In the genomic region with DNA sequence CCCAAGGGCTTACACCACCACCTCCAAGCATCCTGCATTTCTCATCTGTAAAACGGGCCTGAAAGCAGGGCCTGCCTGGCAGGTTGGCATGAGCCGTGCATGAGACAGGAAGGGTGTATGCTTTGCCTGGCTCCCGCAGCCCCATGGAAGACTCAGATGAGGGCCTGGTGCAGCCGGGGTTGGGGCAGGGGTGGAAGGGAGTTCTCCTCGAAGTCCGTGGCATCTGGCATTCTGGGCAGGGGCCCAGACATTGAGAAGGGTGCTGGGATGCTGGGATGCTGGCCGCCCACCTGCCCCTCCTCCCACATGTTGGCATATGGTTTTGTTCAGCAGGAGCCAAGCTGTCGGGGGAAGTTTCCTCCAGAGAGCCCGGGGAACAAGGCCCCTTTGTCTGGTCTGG, we compare ENCODE assay signal across 1 cellular context.
TF ChIP-seq lines count a peak whose summit lies in the region.

No MANE protein-coding gene starts in this region.

TF ChIP-seq in HepG2, 621 proteins besides CTCF, POLR2A, EP300 and RAD21:
- TF ChIP-seq ZNF556 (CRISPR knock-in tag; IDR thresholded peaks at IDR 0.05; ENCODE audit: borderline replicate concordance) (peak; percentile 98), ZNF530 (CRISPR knock-in tag; IDR thresholded peaks at IDR 0.05; ENCODE audit: low read depth) (no peak), ZNF615 (CRISPR knock-in tag; IDR thresholded peaks at IDR 0.05; ENCODE audit: borderline replicate concordance) (no peak)
